ENCODE assay signal across 1 cellular context in genomic region chr4:155060419-155060818, GRCh38.
TF ChIP-seq lines count a peak whose summit lies in the region.

No MANE protein-coding gene starts in this region.

TF ChIP-seq in GM23338, 12 proteins besides CTCF, POLR2A, EP300 and RAD21 (continued from another document):
- TF ChIP-seq ZNF462 (CRISPR knock-in tag; IDR thresholded peaks at IDR 0.05), result no peak
- no peak for TF ChIP-seq ZNF114 (CRISPR knock-in tag; IDR thresholded peaks at IDR 0.05)
- no peak for TF ChIP-seq ZNF331 (CRISPR knock-in tag; IDR thresholded peaks at IDR 0.05; ENCODE audit: low read depth)
- TF ChIP-seq REST (IDR thresholded peaks at IDR 0.05; ENCODE audit: unreplicated experiment), result no peak
- no peak for TF ChIP-seq JUNB (IDR thresholded peaks at IDR 0.05; ENCODE audit: unreplicated experiment)
- TF ChIP-seq ETS1 (IDR thresholded peaks at IDR 0.05), result no peak
TF ChIP-seq in GM23338: peak in this region for 0.
